ENCODE assay signal across 18 cellular contexts in the genomic region with DNA sequence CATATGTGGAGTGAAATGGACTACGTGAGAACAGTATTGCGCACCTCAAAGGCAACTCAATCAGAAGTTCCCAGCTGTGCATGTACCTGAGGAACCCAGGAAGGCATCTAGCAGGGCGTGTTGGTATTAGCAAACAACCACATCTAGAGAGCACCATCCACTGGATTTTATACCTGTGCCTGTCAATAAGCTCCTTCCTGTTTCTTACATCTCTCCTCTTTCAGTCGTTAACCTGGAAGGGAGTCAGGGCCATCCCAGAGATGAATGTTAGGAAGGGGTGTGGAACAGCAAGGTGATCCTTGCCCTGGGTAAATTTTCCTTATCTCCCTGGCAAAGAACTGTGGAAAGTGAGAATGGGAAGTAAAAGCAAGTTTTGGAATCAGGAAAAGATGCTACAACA. TPM values are rescaled to one million over a fixed set of nuclear protein-coding genes. Genes with fewer than 3 reads are reported as not detected.
A peak's percentile ranks its signal among the peaks of the same experiment; 100 is the strongest.
DNase-seq lines count a peak whose midpoint lies in the region; ATAC-seq, FAIRE-seq and TF ChIP-seq lines count a peak whose summit lies in the region.
"Had no signal": no experiment of that assay in that cellular context is flagged by ENCODE, and none has a peak within 500 bp of the region (broad histone marks: within the 10 kb centered on the region; RNA-seq: fewer than 3 reads in every experiment).

No MANE protein-coding gene starts in this region.

- peak overlapping the region; percentile 41 to 50 for H3K27ac ChIP-seq in mucosa of rectum (ENCODE audit: low read depth in 2 of 2, low read length in 2 of 2)
- H3K27ac ChIP-seq: A549, C4-2B had no signal

- no peak overlapping the region for H3K9ac ChIP-seq in mucosa of rectum (ENCODE audit: low read depth in 1 of 2, low read length in 2 of 2)

- FAIRE-seq in bronchial epithelial cell (lab: Jason Lieb, UNC) = peak; percentile 72
- FAIRE-seq: A549 had no signal

- H3K4me1 ChIP-seq in mucosa of rectum (ENCODE audit: control insufficient read depth in 2 of 2, insufficient read depth in 2 of 2, low read length in 2 of 2) = peaks cover 2 to 10% of the 10 kb centered on the region in 2 donors
- H3K4me1 ChIP-seq: A549 had no signal

- H3K27me3 ChIP-seq in bronchial epithelial cell (ENCODE audit: control insufficient read depth, insufficient read depth, low read length) (no peaks in the 10 kb centered on the region), mucosa of rectum (ENCODE audit: control insufficient read depth in 2 of 2, insufficient read depth in 2 of 2, low read length in 2 of 2) (no peaks in the 10 kb centered on the region)

- no peaks in the 10 kb centered on the region for H3K9me3 ChIP-seq in mucosa of rectum (ENCODE audit: control insufficient read depth in 2 of 2, low read length in 2 of 2)

- TF ChIP-seq CTCF in bronchial epithelial cell (IDR thresholded peaks at IDR 0.05; ENCODE audit: insufficient read depth, low read length, severe bottlenecking) = no peak

- DNase-seq in bronchial epithelial cell (ENCODE audit: low read depth) (no peak), left lobe of liver (ENCODE audit: low spot score) (no peak), amniotic stem cell (lab: John Stamatoyannopoulos, UW) (no peak), NCI-H146 treated with DMSO at 0.1 percent for 48 hours (lab: John Stamatoyannopoulos, UW; ENCODE audit: unreplicated experiment) (no peak)
- DNase-seq: AML-193; Calu3; CD8-positive, alpha-beta T cell; DMS79 treated with DMSO at 0.1 percent for 48 hours; GF-D8; GOT3; H7; HFFc6 had no signal

- H3K4me3 ChIP-seq in bronchial epithelial cell (ENCODE audit: low read depth, low read length) (no peak overlapping the region), mucosa of rectum (ENCODE audit: low read length in 2 of 2) (peak overlapping the region in 1 of 2 donors; percentile 23)
- H3K4me3 ChIP-seq: A549 had no signal

- ATAC-seq in left lobe of liver = peak; percentile 29
- no peak for ATAC-seq in GM18873 (IDR thresholded peaks at IDR 0.05; ENCODE audit: low FRiP score, unreplicated experiment)
- no peak for ATAC-seq in HG02588 (IDR thresholded peaks at IDR 0.05; ENCODE audit: unreplicated experiment)
- ATAC-seq: A549; CD8-positive, alpha-beta T cell; HCT116 had no signal

- H3K36me3 ChIP-seq in bronchial epithelial cell (ENCODE audit: control insufficient read depth, insufficient read depth, low read length) (no peaks in the 10 kb centered on the region), mucosa of rectum (ENCODE audit: control insufficient read depth in 2 of 2, insufficient read depth in 2 of 2, low read length in 2 of 2) (no peaks in the 10 kb centered on the region)

RNA-seq across cellular contexts. Expression of gene CHMP2B, which starts 29.6 kb away (rescaled TPM):
- total RNA-seq in bronchial epithelial cell (27.4 and 31.5 TPM in 2 replicates), left lobe of liver (18.1 TPM)
